ENCODE assay signal across 15 cellular contexts in genomic region chr7:155762639-155763038, GRCh38. TPM values are rescaled to one million over a fixed set of nuclear protein-coding genes. Genes with fewer than 3 reads are reported as not detected.
DNase-seq lines count a peak whose midpoint lies in the region; ATAC-seq, FAIRE-seq and TF ChIP-seq lines count a peak whose summit lies in the region.
"Had no signal": no experiment of that assay in that cellular context is flagged by ENCODE, and none has a peak within 500 bp of the region (broad histone marks: within the 10 kb centered on the region; RNA-seq: fewer than 3 reads in every experiment).

No MANE protein-coding gene starts in this region.

- peak overlapping the region; percentile 70 for H3K4me3 Mint-ChIP-seq in activated naive CD4-positive, alpha-beta T cell treated with anti-CD3 and anti-CD28 coated beads for 36 hours
- peak overlapping the region; percentile 93 for H3K4me3 Mint-ChIP-seq in activated T-helper 17 cell treated with anti-CD3 and anti-CD28 coated beads, Interleukin-2, amount 50 U/mL, for 72 hours
- peak overlapping the region; percentile 88 for H3K4me3 Mint-ChIP-seq in stimulated activated effector memory CD8-positive, alpha-beta T cell treated with anti-CD3 and anti-CD28 coated beads, Interleukin-12 subunit alpha, Interleukin-12 subunit beta, amount 100 ng/mL, for 72 hours
- H3K4me3 Mint-ChIP-seq in GM23338, result no peak overlapping the region

- no peak for FAIRE-seq in small intestine (lab: Jason Lieb, UNC)
- FAIRE-seq: pancreas had no signal

- H3K9me3 Mint-ChIP-seq in activated naive CD4-positive, alpha-beta T cell treated with anti-CD3 and anti-CD28 coated beads for 36 hours, result no peaks in the 10 kb centered on the region
- no peaks in the 10 kb centered on the region for H3K9me3 Mint-ChIP-seq in activated T-helper 17 cell treated with anti-CD3 and anti-CD28 coated beads, Interleukin-2, amount 50 U/mL, for 72 hours
- H3K9me3 Mint-ChIP-seq in stimulated activated effector memory CD8-positive, alpha-beta T cell treated with anti-CD3 and anti-CD28 coated beads, Interleukin-12 subunit alpha, Interleukin-12 subunit beta, amount 100 ng/mL, for 72 hours, result no peaks in the 10 kb centered on the region
- H3K9me3 Mint-ChIP-seq in GM23338, result no peaks in the 10 kb centered on the region

- H4K20me1 ChIP-seq in GM23338 (replicated peaks; ENCODE audit: insufficient read depth), result peaks cover 49% of the 10 kb centered on the region

- H3K27ac ChIP-seq in left ventricle myocardium inferior (replicated peaks) (peak overlapping the region; percentile 69), GM23338 (ENCODE audit: low read depth) (no peak overlapping the region; the same call in 1 of the 2 replicates), small intestine (ENCODE audit: low read depth in 1 of 2, low read length in 1 of 2) (no peak overlapping the region)
- H3K27ac ChIP-seq: pancreas, VCaP had no signal

- CTCF ChIA-PET in activated naive CD4-positive, alpha-beta T cell treated with anti-CD3 and anti-CD28 coated beads for 36 hours (lab: Charles Lee), result interaction anchor here (0.6 to 3.1 kb wide), 2 partner anchors 163 to 179 kb away, joined by 3 to 15 read pairs; no protein-coding TSS in a partner anchor

- no peak overlapping the region for H3K4me2 ChIP-seq in GM23338

- H3K79me2 ChIP-seq in GM23338 (replicated peaks; ENCODE audit: insufficient read depth), result peaks cover 57% of the 10 kb centered on the region

- TF ChIP-seq CTCF in left ventricle myocardium inferior (IDR thresholded peaks at IDR 0.05; ENCODE audit: borderline replicate concordance), result no peak
- TF ChIP-seq CTCF in GM23338 (conservative IDR thresholded peaks at IDR 0.05; ENCODE audit: low read depth in 2 of 2), result no peak

- WGBS in small intestine, 3 donors, result 74 to 88% (median 87%) methylated on average over 10 of the region's 10 CpGs

- H3K27ac Mint-ChIP-seq in activated naive CD4-positive, alpha-beta T cell treated with anti-CD3 and anti-CD28 coated beads for 36 hours, result peak overlapping the region; percentile 15
- H3K27ac Mint-ChIP-seq in activated T-helper 17 cell treated with anti-CD3 and anti-CD28 coated beads, Interleukin-2, amount 50 U/mL, for 72 hours, result peak overlapping the region; percentile 99
- H3K27ac Mint-ChIP-seq in stimulated activated effector memory CD8-positive, alpha-beta T cell treated with anti-CD3 and anti-CD28 coated beads, Interleukin-12 subunit alpha, Interleukin-12 subunit beta, amount 100 ng/mL, for 72 hours, result peak overlapping the region; percentile 99
- H3K27ac Mint-ChIP-seq in GM23338, result no peak overlapping the region

- peaks cover 46% of the 10 kb centered on the region for H3K4me1 Mint-ChIP-seq in activated naive CD4-positive, alpha-beta T cell treated with anti-CD3 and anti-CD28 coated beads for 36 hours (ENCODE audit: low read depth)
- H3K4me1 Mint-ChIP-seq in activated T-helper 17 cell treated with anti-CD3 and anti-CD28 coated beads, Interleukin-2, amount 50 U/mL, for 72 hours, result peaks cover 39% of the 10 kb centered on the region
- peaks cover 57% of the 10 kb centered on the region for H3K4me1 Mint-ChIP-seq in stimulated activated effector memory CD8-positive, alpha-beta T cell treated with anti-CD3 and anti-CD28 coated beads, Interleukin-12 subunit alpha, Interleukin-12 subunit beta, amount 100 ng/mL, for 72 hours
- peaks cover 48% of the 10 kb centered on the region for H3K4me1 Mint-ChIP-seq in GM23338

- intact Hi-C loops in activated naive CD4-positive, alpha-beta T cell treated with anti-CD3 and anti-CD28 coated beads for 36 hours (cut with micrococcal nuclease), result loop anchor here (5.0 kb wide), 1 partner anchor 555 kb away; no protein-coding TSS in a partner anchor
- intact Hi-C loops in left ventricle myocardium inferior (cut with micrococcal nuclease), result no loop called here

- H3K27me3 Mint-ChIP-seq in activated naive CD4-positive, alpha-beta T cell treated with anti-CD3 and anti-CD28 coated beads for 36 hours (ENCODE audit: low read depth), result no peaks in the 10 kb centered on the region
- no peaks in the 10 kb centered on the region for H3K27me3 Mint-ChIP-seq in activated T-helper 17 cell treated with anti-CD3 and anti-CD28 coated beads, Interleukin-2, amount 50 U/mL, for 72 hours
- peaks cover 5% of the 10 kb centered on the region for H3K27me3 Mint-ChIP-seq in GM23338 (ENCODE audit: insufficient read depth, low read depth, poor library complexity)

- H3K27me3 ChIP-seq in left ventricle myocardium inferior (ENCODE audit: low read depth) (no peaks in the 10 kb centered on the region), GM23338 (ENCODE audit: insufficient read depth) (no peaks in the 10 kb centered on the region), small intestine (ENCODE audit: control insufficient read depth in 2 of 2, insufficient read depth in 2 of 2, low read length in 2 of 2) (no peaks in the 10 kb centered on the region)
- H3K27me3 ChIP-seq: pancreas, tibial nerve had no signal

- H3K9me3 ChIP-seq in left ventricle myocardium inferior (replicated peaks) (no peaks in the 10 kb centered on the region), small intestine (ENCODE audit: control insufficient read depth, low read depth) (no peaks in the 10 kb centered on the region)
- H3K9me3 ChIP-seq: pancreas, tibial nerve had no signal

- no peak overlapping the region for H2AFZ ChIP-seq in GM23338

- H3K4me3 ChIP-seq in left ventricle myocardium inferior (no peak overlapping the region), GM23338 (no peak overlapping the region), small intestine (ENCODE audit: low read depth in 1 of 2, low read length in 2 of 2) (no peak overlapping the region)
- H3K4me3 ChIP-seq: pancreas, tibial nerve had no signal

- DNase-seq in activated naive CD4-positive, alpha-beta T cell treated with anti-CD3 and anti-CD28 coated beads for 36 hours, result no peak
- DNase-seq in activated naive CD4-positive, alpha-beta T cell treated with anti-CD3 and anti-CD28 coated beads, Interleukin-2, amount 50 U/mL, for 16 hours, result no peak
- DNase-seq in left ventricle myocardium inferior (no peak), GM23338 (ENCODE audit: low spot score) (no peak), small intestine (no peak)
- no peak for DNase-seq in stimulated activated effector memory CD8-positive, alpha-beta T cell treated with anti-CD3 and anti-CD28 coated beads, Interleukin-12 subunit alpha, Interleukin-12 subunit beta, amount 100 ng/mL, for 72 hours (ENCODE audit: low spot score in 2 of 2)
- DNase-seq: central memory CD4-positive, alpha-beta T cell; DMS53; pancreas had no signal

- no peak for ATAC-seq in activated T-helper 17 cell treated with anti-CD3 and anti-CD28 coated beads, Interleukin-2, amount 50 U/mL, for 72 hours (replicated peaks)
- no peak for ATAC-seq in stimulated activated effector memory CD8-positive, alpha-beta T cell treated with anti-CD3 and anti-CD28 coated beads, Interleukin-12 subunit alpha, Interleukin-12 subunit beta, amount 100 ng/mL, for 72 hours
- no peak for ATAC-seq in GM18868 (IDR thresholded peaks at IDR 0.05; ENCODE audit: unreplicated experiment)
- no peak for ATAC-seq in GM23338
- ATAC-seq: pancreas had no signal

- H3F3A ChIP-seq in GM23338 (replicated peaks; ENCODE audit: low read depth), result 0 out of 2 replicates have a peak, but pooled peaks cover 4% of the 10 kb centered on the region

- peaks cover 53% of the 10 kb centered on the region for H3K4me1 ChIP-seq in left ventricle myocardium inferior
- peaks cover 12% of the 10 kb centered on the region for H3K4me1 ChIP-seq in GM23338 (ENCODE audit: insufficient read depth)
- H3K4me1 ChIP-seq in small intestine (ENCODE audit: control insufficient read depth in 2 of 2, insufficient read depth in 1 of 2, low read depth in 1 of 2, low read length in 1 of 2), result peaks cover 2 to 3% of the 10 kb centered on the region in 2 donors

- peaks cover 26% of the 10 kb centered on the region for H3K36me3 Mint-ChIP-seq in activated naive CD4-positive, alpha-beta T cell treated with anti-CD3 and anti-CD28 coated beads for 36 hours (ENCODE audit: low read depth)
- peaks cover 87% of the 10 kb centered on the region for H3K36me3 Mint-ChIP-seq in activated T-helper 17 cell treated with anti-CD3 and anti-CD28 coated beads, Interleukin-2, amount 50 U/mL, for 72 hours (ENCODE audit: low read depth)
- H3K36me3 Mint-ChIP-seq in stimulated activated effector memory CD8-positive, alpha-beta T cell treated with anti-CD3 and anti-CD28 coated beads, Interleukin-12 subunit alpha, Interleukin-12 subunit beta, amount 100 ng/mL, for 72 hours, result peaks cover 73% of the 10 kb centered on the region
- H3K36me3 Mint-ChIP-seq in GM23338 (ENCODE audit: low read depth), result peaks cover 46% of the 10 kb centered on the region

- H3K36me3 ChIP-seq in left ventricle myocardium inferior (peaks cover 44% of the 10 kb centered on the region), GM23338 (ENCODE audit: insufficient read depth) (peaks cover 16% of the 10 kb centered on the region), small intestine (ENCODE audit: control insufficient read depth in 2 of 2, insufficient read depth in 2 of 2, low read length in 2 of 2) (peaks cover 4 to 8% of the 10 kb centered on the region in 2 donors)

- no peaks in the 10 kb centered on the region for H3K9me2 ChIP-seq in GM23338 (ENCODE audit: insufficient read depth)

TF ChIP-seq in GM23338, 12 proteins besides CTCF, POLR2A, EP300 and RAD21 (continues in another document):
- no peak for TF ChIP-seq EZH2 (IDR thresholded peaks at IDR 0.05; ENCODE audit: low read depth, unreplicated experiment)
- TF ChIP-seq CREB1 (CRISPR knock-in tag; IDR thresholded peaks at IDR 0.05; ENCODE audit: low read depth), result no peak

RNA-seq across cellular contexts. Expression of gene SHH, which starts 49.6 kb away (rescaled TPM):
- total RNA-seq in activated naive CD4-positive, alpha-beta T cell treated with anti-CD3 and anti-CD28 coated beads for 36 hours, result not detected
- total RNA-seq in activated T-helper 17 cell treated with anti-CD3 and anti-CD28 coated beads, Interleukin-2, amount 50 U/mL, for 72 hours, result not detected
- not detected for total RNA-seq in left ventricle myocardium inferior
- total RNA-seq in GM23338 (2014; rRNA removed; shearing (Covaris generic)), result not detected in 2 replicates
- polyA plus RNA-seq in GM23338 (2016; fragmentation: Nextera tagmentation; extraction: Ambion mirVana) (not detected in 2 replicates), small intestine (1 to 10 TPM in 1 of 3 donors, under 1 TPM in 2; 0.27 to 1.7 (median 0.89) TPM)
- total RNA-seq: lower leg skin had no signal
- polyA plus RNA-seq: AG04450 had no signal
